14 cellular contexts compared by ENCODE assay signal in the genomic region with DNA sequence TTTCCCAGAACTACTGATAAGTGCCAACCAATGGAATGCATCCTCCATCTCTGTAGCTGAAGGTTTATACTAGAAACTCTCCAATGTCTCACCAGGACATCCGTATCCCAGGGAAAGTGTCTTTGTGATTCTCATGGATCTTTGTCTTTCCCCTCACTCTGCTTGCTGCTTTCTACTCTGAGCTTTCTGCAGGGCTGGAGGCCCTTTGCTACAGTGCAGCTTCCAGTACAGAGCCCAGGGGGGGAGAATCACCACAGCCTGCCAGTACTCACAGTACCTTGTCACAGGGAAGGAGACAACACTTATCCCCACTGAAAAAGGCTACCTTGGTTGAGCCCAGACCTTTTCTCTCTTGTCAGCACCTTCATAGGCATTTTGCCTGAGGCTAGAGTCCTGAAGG.
A peak's percentile ranks its signal among the peaks of the same experiment; 100 is the strongest.
DNase-seq lines count a peak whose midpoint lies in the region; ATAC-seq and TF ChIP-seq lines count a peak whose summit lies in the region.
"Had no signal": no experiment of that assay in that cellular context is flagged by ENCODE, and none has a peak within 500 bp of the region (broad histone marks: within the 10 kb centered on the region; RNA-seq: fewer than 3 reads in every experiment).

No MANE protein-coding gene starts in this region.

- H3K79me2 ChIP-seq in neural progenitor cell (ENCODE audit: low read depth) = no peaks in the 10 kb centered on the region

- no peaks in the 10 kb centered on the region for H3K9me3 Mint-ChIP-seq in neural progenitor cell

- peak; percentile 11 for DNase-seq in H7
- DNase-seq in neural progenitor cell (ENCODE audit: low spot score) = no peak
- DNase-seq in putamen (ENCODE audit: low spot score) = no peak
- no peak for DNase-seq in NCI-H1694 (lab: John Stamatoyannopoulos, UW)
- DNase-seq: C1 segment of cervical spinal cord; Calu3; CD4-positive, alpha-beta memory T cell; COR-L47; DMS53; DMS79 treated with DMSO at 0.1 percent for 48 hours; GM23248; HCEC 1CT had no signal

- H3K4me1 ChIP-seq in ectodermal cell (ENCODE audit: control insufficient read depth, insufficient read depth, low read length) = peaks cover 10% of the 10 kb centered on the region
- H3K4me1 ChIP-seq in neural progenitor cell = no peaks in the 10 kb centered on the region

- H3F3A ChIP-seq in neural progenitor cell (ENCODE audit: low read depth) = no peaks in the 10 kb centered on the region

- no peak overlapping the region for H3K27ac Mint-ChIP-seq in neural progenitor cell
- H3K27ac Mint-ChIP-seq: CD4-positive, alpha-beta memory T cell had no signal

- no peaks in the 10 kb centered on the region for H3K36me3 Mint-ChIP-seq in neural progenitor cell
- H3K36me3 Mint-ChIP-seq: CD4-positive, alpha-beta memory T cell had no signal

- H3K36me3 ChIP-seq in H7 (replicated peaks; ENCODE audit: control insufficient read depth, insufficient read depth, low read length) (no peaks in the 10 kb centered on the region), ectodermal cell (ENCODE audit: control insufficient read depth, insufficient read depth, low read length) (no peaks in the 10 kb centered on the region), neural progenitor cell (no peaks in the 10 kb centered on the region)

- H3K9ac ChIP-seq in neural progenitor cell = no peak overlapping the region
- H3K9ac ChIP-seq: GM23248 had no signal

- no peaks in the 10 kb centered on the region for H4K20me1 ChIP-seq in neural progenitor cell (ENCODE audit: low read depth)

- peak overlapping the region; percentile 11 for H3K27ac ChIP-seq in ectodermal cell (ENCODE audit: insufficient read depth, low read depth, low read length, poor library complexity, severe bottlenecking)
- H3K27ac ChIP-seq in neural progenitor cell = no peak overlapping the region
- H3K27ac ChIP-seq: GM23248 had no signal

- peaks cover 16% of the 10 kb centered on the region for H3K4me1 Mint-ChIP-seq in neural progenitor cell
- H3K4me1 Mint-ChIP-seq: CD4-positive, alpha-beta memory T cell had no signal

- H2AFZ ChIP-seq in neural progenitor cell (replicated peaks) = peak overlapping the region; percentile 18
- H2AFZ ChIP-seq: GM23248 had no signal

- no peak for TF ChIP-seq CTCF in neural progenitor cell (IDR thresholded peaks at IDR 0.05)

- no peak overlapping the region for H3K4me2 ChIP-seq in neural progenitor cell

- H3K9me3 ChIP-seq in ectodermal cell (ENCODE audit: control insufficient read depth, low read length) (no peaks in the 10 kb centered on the region), neural progenitor cell (ENCODE audit: low read depth) (no peaks in the 10 kb centered on the region)

- H3K4me3 ChIP-seq in H7 (ENCODE audit: insufficient read depth, low read depth, low read length) = no peak overlapping the region
- H3K4me3 ChIP-seq in ectodermal cell (ENCODE audit: insufficient read depth, low read depth, low read length) = no peak overlapping the region
- no peak overlapping the region for H3K4me3 ChIP-seq in neural progenitor cell
- H3K4me3 ChIP-seq: GM23248 had no signal

- H3K27me3 ChIP-seq in H7 (ENCODE audit: control insufficient read depth, insufficient read depth, low read length) = no peaks in the 10 kb centered on the region
- H3K27me3 ChIP-seq in ectodermal cell (ENCODE audit: control insufficient read depth, insufficient read depth, low read length, poor library complexity, severe bottlenecking) = no peaks in the 10 kb centered on the region
- no peaks in the 10 kb centered on the region for H3K27me3 ChIP-seq in neural progenitor cell

- peaks cover 4% of the 10 kb centered on the region for H3K27me3 Mint-ChIP-seq in neural progenitor cell (ENCODE audit: insufficient read depth, low read depth)
- H3K27me3 Mint-ChIP-seq: CD4-positive, alpha-beta memory T cell had no signal

- H3K4me3 Mint-ChIP-seq in neural progenitor cell = no peak overlapping the region

- no peak for ATAC-seq in HG03025 (IDR thresholded peaks at IDR 0.05; ENCODE audit: low FRiP score, unreplicated experiment)

- WGBS in ectodermal cell, 2 experiments = 60 to 64% methylated on average over 1 of the region's 1 CpG
